In genomic region chr18:52348209-52348608, GRCh38 we compare ENCODE assay signal across 10 cellular contexts. TPM values are rescaled to one million over a fixed set of nuclear protein-coding genes. Genes with fewer than 3 reads are reported as not detected.
A peak's percentile ranks its signal among the peaks of the same experiment; 100 is the strongest.
DNase-seq lines count a peak whose midpoint lies in the region; ATAC-seq and TF ChIP-seq lines count a peak whose summit lies in the region.
"Had no signal": no experiment of that assay in that cellular context is flagged by ENCODE, and none has a peak within 500 bp of the region (broad histone marks: within the 10 kb centered on the region; RNA-seq: fewer than 3 reads in every experiment).

No MANE protein-coding gene starts in this region.

- no peak overlapping the region for H3K4me3 ChIP-seq in OCI-LY7 (ENCODE audit: low read depth, low read length, poor library complexity, severe bottlenecking)
- no peak overlapping the region for H3K4me3 ChIP-seq in fibroblast of the aortic adventitia (ENCODE audit: low read depth, low read length)
- H3K4me3 ChIP-seq: mucosa of descending colon had no signal

- CTCF ChIA-PET in OCI-LY7 (lab: Charles Lee; ENCODE audit: unreplicated experiment) = no interaction called here

- no peak overlapping the region for H2AFZ ChIP-seq in OCI-LY7 (ENCODE audit: low read length)

- H4K20me1 ChIP-seq in OCI-LY7 (ENCODE audit: insufficient read depth, low read length) = no peaks in the 10 kb centered on the region

- no TSS peak for BruUV-seq in OCI-LY7 (replicated peaks; lab: Mats Ljungman, UMichigan)

- no peaks in the 10 kb centered on the region for H3K36me3 ChIP-seq in OCI-LY7 (ENCODE audit: insufficient read depth, low read length)

- DNase-seq in CMK (ENCODE audit: low read depth) = peak; percentile 17
- no peak for DNase-seq in GM20000 (ENCODE audit: low spot score)
- peak; percentile 7 for DNase-seq in OCI-LY7 (ENCODE audit: low spot score)
- no peak for DNase-seq in fibroblast of the aortic adventitia (ENCODE audit: low read depth)
- DNase-seq in cerebellar cortex (ENCODE audit: low spot score) = no peak
- DNase-seq in central memory CD4-positive, alpha-beta T cell = no peak
- no peak for DNase-seq in C1 segment of cervical spinal cord (lab: John Stamatoyannopoulos, UW)
- DNase-seq: mucosa of descending colon; stimulated activated CD4-positive, alpha-beta T cell treated with anti-CD3 and anti-CD28 coated beads, Interleukin-2, amount 100 ng/mL, for 48 hours had no signal

- no peak overlapping the region for H3K4me2 ChIP-seq in OCI-LY7 (ENCODE audit: low read length)

- intact Hi-C loops in OCI-LY7 (cut with micrococcal nuclease; ENCODE audit: unreplicated experiment) = no loop called here

- no peaks in the 10 kb centered on the region for H3K9me2 ChIP-seq in OCI-LY7 (ENCODE audit: insufficient read depth, low read length)

- no peak for ATAC-seq in GM18505 (IDR thresholded peaks at IDR 0.05; ENCODE audit: unreplicated experiment)
- ATAC-seq: mucosa of descending colon had no signal

- no peaks in the 10 kb centered on the region for H3K4me1 ChIP-seq in OCI-LY7 (ENCODE audit: insufficient read depth, low read length, poor library complexity, severe bottlenecking)

- peak; percentile 0 for TF ChIP-seq CTCF in GM20000 (IDR thresholded peaks at IDR 0.05; ENCODE audit: extremely low read depth, missing control alignments)
- peak; percentile 45 for TF ChIP-seq CTCF in OCI-LY7 (conservative IDR thresholded peaks at IDR 0.05; ENCODE audit: low read length)
- TF ChIP-seq CTCF in fibroblast of the aortic adventitia (IDR thresholded peaks at IDR 0.05; ENCODE audit: insufficient read depth, low read length) = peak; percentile 27

- no peaks in the 10 kb centered on the region for H3K9me3 ChIP-seq in OCI-LY7 (ENCODE audit: low read length)
- H3K9me3 ChIP-seq: mucosa of descending colon had no signal

- no peak overlapping the region for H3K27ac ChIP-seq in OCI-LY7 (ENCODE audit: low read depth, low read length, poor library complexity, severe bottlenecking)

- POLR2A ChIA-PET in OCI-LY7 (lab: Charles Lee) = no interaction called here

- no peaks in the 10 kb centered on the region for H3K79me2 ChIP-seq in OCI-LY7 (ENCODE audit: insufficient read depth, low read depth, low read length)

- TF ChIP-seq POLR2A in GM18505 (IDR thresholded peaks at IDR 0.05; ENCODE audit: borderline replicate concordance, extremely low read depth, insufficient read depth, insufficient read length) = no peak

RNA-seq across cellular contexts. Expression of gene DCC, which starts 8.2 kb away (rescaled TPM):
- total RNA-seq in OCI-LY7 (2014; rRNA removed; shearing (Covaris generic)) = not detected in 2 replicates
- not detected in 2 replicates for total RNA-seq in OCI-LY7 (2022)
- total RNA-seq in fibroblast of the aortic adventitia (ENCODE audit: low replicate concordance) = under 0.01 and 0.09 TPM in 2 replicates

Comparison
In these comparisons a context has a peak if more than half of its experiments do, and no peak if none do; other contexts are left out.
1. DNase-seq: peak in CMK (single experiment) and OCI-LY7 (single experiment); none in GM20000 (single experiment), fibroblast of the aortic adventitia (single experiment), cerebellar cortex (single experiment), central memory CD4-positive, alpha-beta T cell (single experiment) and C1 segment of cervical spinal cord (0 of 14).
2. Peak in every context shown above with its lines, with median percentiles within 50 percentile points of each other: CTCF ChIP-seq.